Comparison of ENCODE assay signal across 8 cellular contexts in the genomic region with DNA sequence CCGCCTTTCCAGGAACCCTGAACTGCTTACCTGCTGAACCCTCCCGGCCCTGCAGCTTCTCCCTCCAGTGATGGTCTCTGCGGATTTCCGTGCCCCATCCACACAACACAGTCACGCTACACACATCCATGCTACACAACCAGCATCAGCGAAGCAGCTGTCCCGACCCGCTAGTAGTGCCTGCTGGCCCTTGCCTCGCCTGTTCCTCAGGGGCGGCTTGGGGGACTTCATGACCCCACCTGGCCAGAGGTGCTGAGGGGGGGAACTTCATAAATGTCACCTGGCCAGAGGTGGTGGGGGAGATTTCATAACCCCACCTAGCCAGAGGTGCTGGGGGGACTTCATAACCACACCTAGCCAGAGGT. TPM values are rescaled to one million over a fixed set of nuclear protein-coding genes. Genes with fewer than 3 reads are reported as not detected.
DNase-seq lines count a peak whose midpoint lies in the region; ATAC-seq, FAIRE-seq and TF ChIP-seq lines count a peak whose summit lies in the region.

No MANE protein-coding gene starts in this region.

- no peak for TF ChIP-seq POLR2A in body of pancreas (IDR thresholded peaks at IDR 0.05)

- peak overlapping the region; percentile 82 for H3K4me3 ChIP-seq in GM12865 (ENCODE audit: low read depth, low read length)
- peak overlapping the region; percentile 26 to 67 for H3K4me3 ChIP-seq in body of pancreas
- H3K4me3 ChIP-seq in lower lobe of right lung = peak overlapping the region; percentile 74
- H3K4me3 ChIP-seq in upper lobe of right lung = peak overlapping the region; percentile 69

- TF ChIP-seq CTCF in GM12865 (IDR thresholded peaks at IDR 0.05; ENCODE audit: insufficient read depth, low read depth, low read length, missing control alignments) (no peak), body of pancreas (IDR thresholded peaks at IDR 0.05) (no peak), lower lobe of right lung (IDR thresholded peaks at IDR 0.05) (no peak), upper lobe of right lung (IDR thresholded peaks at IDR 0.05) (no peak)

- no peaks in the 10 kb centered on the region for H3K27me3 ChIP-seq in body of pancreas
- no peaks in the 10 kb centered on the region for H3K27me3 ChIP-seq in lower lobe of right lung (ENCODE audit: low read depth)
- no peaks in the 10 kb centered on the region for H3K27me3 ChIP-seq in upper lobe of right lung

- no peak for DNase-seq in GM12865 (ENCODE audit: low read depth)
- peak in 1 of 4 donors; percentile 33 for DNase-seq in body of pancreas
- no peak for DNase-seq in lower lobe of right lung
- no peak for DNase-seq in upper lobe of right lung
- no peak for DNase-seq in frontal cortex (ENCODE audit: low spot score in 2 of 2)
- no peak for DNase-seq in NCI-H2196 treated with DMSO at 0.1 percent for 48 hours (lab: John Stamatoyannopoulos, UW; ENCODE audit: unreplicated experiment)
- DNase-seq in dedifferentiated amniotic fluid mesenchymal stem cell (ENCODE audit: extremely low spot score) = no peak

- no peak for FAIRE-seq in frontal cortex (lab: Jason Lieb, UNC)

- peaks cover 20% of the 10 kb centered on the region for H3K4me1 ChIP-seq in body of pancreas
- peaks cover 13% of the 10 kb centered on the region for H3K4me1 ChIP-seq in lower lobe of right lung
- H3K4me1 ChIP-seq in upper lobe of right lung = peaks cover 8% of the 10 kb centered on the region

- H3K36me3 ChIP-seq in body of pancreas (replicated peaks in 1 of 2; ENCODE audit: insufficient read depth in 1 of 2, low read depth in 2 of 2) = no peaks in the 10 kb centered on the region
- peaks cover 11% of the 10 kb centered on the region for H3K36me3 ChIP-seq in lower lobe of right lung
- H3K36me3 ChIP-seq in upper lobe of right lung = peaks cover 10% of the 10 kb centered on the region

- H3K9me3 ChIP-seq in body of pancreas = no peaks in the 10 kb centered on the region
- H3K9me3 ChIP-seq in lower lobe of right lung = no peaks in the 10 kb centered on the region
- H3K9me3 ChIP-seq in upper lobe of right lung = no peaks in the 10 kb centered on the region

- 20 to 26% methylated on average over 6 to 10 of the region's 10 CpGs for WGBS in body of pancreas, 2 donors

- peak; percentile 5 for ATAC-seq in HG02970 (IDR thresholded peaks at IDR 0.05; ENCODE audit: low FRiP score, unreplicated experiment)
- peak; percentile 22 for ATAC-seq in body of pancreas
- ATAC-seq in lower lobe of right lung = peak; percentile 47 to 49
- peak; percentile 34 for ATAC-seq in upper lobe of right lung

- H3K27ac ChIP-seq in body of pancreas (peak overlapping the region in 3 of 4 donors; percentile 33 to 95 (median 91)), lower lobe of right lung (peak overlapping the region; percentile 87), upper lobe of right lung (peak overlapping the region; percentile 86)

- intact Hi-C loops in body of pancreas (cut with DNase I) = no loop called here
- intact Hi-C loops in lower lobe of right lung (cut with DNase I) = no loop called here
- intact Hi-C loops in upper lobe of right lung (cut with DNase I) = no loop called here

RNA-seq across cellular contexts. Expression of gene TUBGCP5, which starts 0.5 kb away (rescaled TPM):
- 10 to 100 TPM; 12.2 to 12.7 TPM for total RNA-seq in body of pancreas
- 12.9 TPM for total RNA-seq in lower lobe of right lung
- total RNA-seq in upper lobe of right lung = 19.2 TPM
- total RNA-seq in frontal cortex = 28.1 TPM

RNA-seq across cellular contexts. Expression of gene CYFIP1, which starts 59.7 kb away (rescaled TPM):
- 10 to 100 TPM; 68.5 to 68.6 TPM for total RNA-seq in body of pancreas
- 153 TPM for total RNA-seq in lower lobe of right lung
- 139 TPM for total RNA-seq in upper lobe of right lung
- total RNA-seq in frontal cortex = 48.9 TPM
